ENCODE assay signal across 1 cellular context in genomic region chr1:113905435-113905861, GRCh38.
TF ChIP-seq lines count a peak whose summit lies in the region.

No MANE protein-coding gene starts in this region.

TF ChIP-seq in HEK293, 187 proteins besides CTCF, POLR2A, EP300 and RAD21 (continued from another document and continues in another):
- TF ChIP-seq BCL11A (tag by site-specific recombination; IDR thresholded peaks at IDR 0.05; ENCODE audit: low read depth) (peak; percentile 0; the same call in 1 of the 2 replicates), ZSCAN5A (tag by site-specific recombination; IDR thresholded peaks at IDR 0.05) (no peak), ZNF544 (tag by site-specific recombination; IDR thresholded peaks at IDR 0.05) (no peak), ZNF514 (tag by site-specific recombination; IDR thresholded peaks at IDR 0.05) (no peak), ZNF830 (tag by site-specific recombination; IDR thresholded peaks at IDR 0.05; ENCODE audit: low read depth) (no peak), REPIN1 (tag by site-specific recombination; IDR thresholded peaks at IDR 0.05; ENCODE audit: low read depth) (0 out of 2 replicates have a peak, but pooled peaks have one; percentile 27), ZFP69B (tag by site-specific recombination; IDR thresholded peaks at IDR 0.05) (0 out of 2 replicates have a peak, but pooled peaks have one; percentile 28), ZNF10 (tag by site-specific recombination; IDR thresholded peaks at IDR 0.05) (no peak; the same call in 1 of the 2 replicates), GLI2 (tag by site-specific recombination; IDR thresholded peaks at IDR 0.05; ENCODE audit: borderline replicate concordance, low read depth) (no peak), HOXD13 (CRISPR knock-in tag; IDR thresholded peaks at IDR 0.05; ENCODE audit: borderline replicate concordance) (no peak), ZBTB21 (tag by site-specific recombination; IDR thresholded peaks at IDR 0.05) (no peak), ZNF664 (tag by site-specific recombination; IDR thresholded peaks at IDR 0.05) (no peak), AEBP2 (tag by site-specific recombination; IDR thresholded peaks at IDR 0.05; ENCODE audit: borderline replicate concordance) (no peak), OVOL3 (tag by site-specific recombination; IDR thresholded peaks at IDR 0.05) (peak; percentile 59; the same call in 1 of the 2 replicates), HIC1 (tag by site-specific recombination; IDR thresholded peaks at IDR 0.05) (no peak), OSR2 (tag by site-specific recombination; IDR thresholded peaks at IDR 0.05) (no peak), ZNF239 (tag by site-specific recombination; IDR thresholded peaks at IDR 0.05) (no peak), ZNF48 (tag by site-specific recombination; IDR thresholded peaks at IDR 0.05) (no peak), PRDM4 (tag by site-specific recombination; IDR thresholded peaks at IDR 0.05) (0 out of 2 replicates have a peak, but pooled peaks have one; percentile 31), ZNF768 (tag by site-specific recombination; IDR thresholded peaks at IDR 0.05) (no peak; the same call in 1 of the 2 replicates), ZBTB7A (tag by site-specific recombination; IDR thresholded peaks at IDR 0.05; ENCODE audit: low read depth) (no peak), ZNF184 (tag by site-specific recombination; IDR thresholded peaks at IDR 0.05) (no peak), ZNF2 (tag by site-specific recombination; IDR thresholded peaks at IDR 0.05) (0 out of 2 replicates have a peak, but pooled peaks have one; percentile 54), BCL6B (tag by site-specific recombination; IDR thresholded peaks at IDR 0.05) (no peak), SCRT2 (tag by site-specific recombination; IDR thresholded peaks at IDR 0.05) (peak; percentile 67; the same call in 1 of the 2 replicates), ZNF174 (tag by site-specific recombination; IDR thresholded peaks at IDR 0.05) (no peak), MEIS1 (CRISPR knock-in tag; IDR thresholded peaks at IDR 0.05; ENCODE audit: borderline replicate concordance) (no peak), ZNF324 (tag by site-specific recombination; IDR thresholded peaks at IDR 0.05) (no peak), ZNF624 (tag by site-specific recombination; IDR thresholded peaks at IDR 0.05) (no peak), ZNF169 (tag by site-specific recombination; IDR thresholded peaks at IDR 0.05) (no peak), ZNF555 (tag by site-specific recombination; conservative IDR thresholded peaks at IDR 0.05) (no peak), ZNF529 (tag by site-specific recombination; IDR thresholded peaks at IDR 0.05; ENCODE audit: insufficient replicate concordance) (no peak), YY1 (tag by site-specific recombination; IDR thresholded peaks at IDR 0.05) (peak; percentile 2; the same call in 1 of the 2 replicates), ZNF558 (tag by site-specific recombination; IDR thresholded peaks at IDR 0.05) (no peak), ZNF202 (tag by site-specific recombination; IDR thresholded peaks at IDR 0.05; ENCODE audit: borderline replicate concordance) (no peak), BCL11B (tag by site-specific recombination; IDR thresholded peaks at IDR 0.05; ENCODE audit: low read depth) (no peak), KLF10 (tag by site-specific recombination; IDR thresholded peaks at IDR 0.05) (no peak), ZNF521 (tag by site-specific recombination; IDR thresholded peaks at IDR 0.05) (no peak), ZNF148 (tag by site-specific recombination; IDR thresholded peaks at IDR 0.05; ENCODE audit: borderline replicate concordance) (no peak), ZNF792 (tag by site-specific recombination; IDR thresholded peaks at IDR 0.05) (no peak), ZSCAN30 (tag by site-specific recombination; IDR thresholded peaks at IDR 0.05) (no peak; the same call in 1 of the 2 replicates), ZNF585B (tag by site-specific recombination; IDR thresholded peaks at IDR 0.05) (no peak), ZXDB (tag by site-specific recombination; IDR thresholded peaks at IDR 0.05) (peak; percentile 78)
- TF ChIP-seq, protein P1, sequence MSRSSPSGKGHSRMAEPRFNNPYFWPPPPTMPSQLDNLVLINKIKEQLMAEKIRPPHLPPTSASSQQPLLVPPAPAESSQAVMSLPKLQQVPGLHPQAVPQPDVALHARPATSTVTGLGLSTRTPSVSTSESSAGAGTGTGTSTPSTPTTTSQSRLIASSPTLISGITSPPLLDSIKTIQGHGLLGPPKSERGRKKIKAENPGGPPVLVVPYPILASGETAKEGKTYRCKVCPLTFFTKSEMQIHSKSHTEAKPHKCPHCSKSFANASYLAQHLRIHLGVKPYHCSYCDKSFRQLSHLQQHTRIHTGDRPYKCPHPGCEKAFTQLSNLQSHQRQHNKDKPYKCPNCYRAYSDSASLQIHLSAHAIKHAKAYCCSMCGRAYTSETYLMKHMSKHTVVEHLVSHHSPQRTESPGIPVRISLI (tag by site-specific recombination; IDR thresholded peaks at IDR 0.05), result no peak
- TF ChIP-seq, protein P2, sequence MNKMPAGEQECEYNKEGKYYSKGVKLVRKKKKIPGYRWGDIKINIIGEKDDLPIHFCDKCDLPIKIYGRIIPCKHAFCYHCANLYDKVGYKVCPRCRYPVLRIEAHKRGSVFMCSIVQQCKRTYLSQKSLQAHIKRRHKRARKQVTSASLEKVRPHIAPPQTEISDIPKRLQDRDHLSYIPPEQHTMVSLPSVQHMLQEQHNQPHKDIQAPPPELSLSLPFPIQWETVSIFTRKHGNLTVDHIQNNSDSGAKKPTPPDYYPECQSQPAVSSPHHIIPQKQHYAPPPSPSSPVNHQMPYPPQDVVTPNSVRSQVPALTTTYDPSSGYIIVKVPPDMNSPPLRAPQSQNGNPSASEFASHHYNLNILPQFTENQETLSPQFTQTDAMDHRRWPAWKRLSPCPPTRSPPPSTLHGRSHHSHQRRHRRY (tag by site-specific recombination; IDR thresholded peaks at IDR 0.05), result no peak
- TF ChIP-seq, protein P3, sequence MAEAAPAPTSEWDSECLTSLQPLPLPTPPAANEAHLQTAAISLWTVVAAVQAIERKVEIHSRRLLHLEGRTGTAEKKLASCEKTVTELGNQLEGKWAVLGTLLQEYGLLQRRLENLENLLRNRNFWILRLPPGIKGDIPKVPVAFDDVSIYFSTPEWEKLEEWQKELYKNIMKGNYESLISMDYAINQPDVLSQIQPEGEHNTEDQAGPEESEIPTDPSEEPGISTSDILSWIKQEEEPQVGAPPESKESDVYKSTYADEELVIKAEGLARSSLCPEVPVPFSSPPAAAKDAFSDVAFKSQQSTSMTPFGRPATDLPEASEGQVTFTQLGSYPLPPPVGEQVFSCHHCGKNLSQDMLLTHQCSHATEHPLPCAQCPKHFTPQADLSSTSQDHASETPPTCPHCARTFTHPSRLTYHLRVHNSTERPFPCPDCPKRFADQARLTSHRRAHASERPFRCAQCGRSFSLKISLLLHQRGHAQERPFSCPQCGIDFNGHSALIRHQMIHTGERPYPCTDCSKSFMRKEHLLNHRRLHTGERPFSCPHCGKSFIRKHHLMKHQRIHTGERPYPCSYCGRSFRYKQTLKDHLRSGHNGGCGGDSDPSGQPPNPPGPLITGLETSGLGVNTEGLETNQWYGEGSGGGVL (tag by site-specific recombination; IDR thresholded peaks at IDR 0.05), result no peak
- TF ChIP-seq, protein P4, sequence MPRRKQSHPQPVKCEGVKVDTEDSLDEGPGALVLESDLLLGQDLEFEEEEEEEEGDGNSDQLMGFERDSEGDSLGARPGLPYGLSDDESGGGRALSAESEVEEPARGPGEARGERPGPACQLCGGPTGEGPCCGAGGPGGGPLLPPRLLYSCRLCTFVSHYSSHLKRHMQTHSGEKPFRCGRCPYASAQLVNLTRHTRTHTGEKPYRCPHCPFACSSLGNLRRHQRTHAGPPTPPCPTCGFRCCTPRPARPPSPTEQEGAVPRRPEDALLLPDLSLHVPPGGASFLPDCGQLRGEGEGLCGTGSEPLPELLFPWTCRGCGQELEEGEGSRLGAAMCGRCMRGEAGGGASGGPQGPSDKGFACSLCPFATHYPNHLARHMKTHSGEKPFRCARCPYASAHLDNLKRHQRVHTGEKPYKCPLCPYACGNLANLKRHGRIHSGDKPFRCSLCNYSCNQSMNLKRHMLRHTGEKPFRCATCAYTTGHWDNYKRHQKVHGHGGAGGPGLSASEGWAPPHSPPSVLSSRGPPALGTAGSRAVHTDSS (tag by site-specific recombination; IDR thresholded peaks at IDR 0.05), result no peak
